Comparison of ENCODE assay signal across 3 cellular contexts in genomic region chr19:32749361-32749760, GRCh38. TPM values are rescaled to one million over a fixed set of nuclear protein-coding genes. Genes with fewer than 3 reads are reported as not detected.
"Had no signal": no experiment of that assay in that cellular context is flagged by ENCODE, and none has a peak within 500 bp of the region (broad histone marks: within the 10 kb centered on the region; RNA-seq: fewer than 3 reads in every experiment).

No MANE protein-coding gene starts in this region.

- DNase-seq: GDM1, GF-D8 had no signal

- H3K4me3 ChIP-seq: GM12878 had no signal

RNA-seq across cellular contexts. Expression of gene TDRD12, which starts 29.8 kb away (rescaled TPM):
- total RNA-seq: GM12878 had no signal
